Comparison of ENCODE assay signal across 14 cellular contexts in genomic region chr11:17435046-17435445, GRCh38. TPM values are rescaled to one million over a fixed set of nuclear protein-coding genes. Genes with fewer than 3 reads are reported as not detected.
A peak's percentile ranks its signal among the peaks of the same experiment; 100 is the strongest.
DNase-seq lines count a peak whose midpoint lies in the region; TF ChIP-seq lines count a peak whose summit lies in the region.
"Not testable (repeated sequence)": the region's sequence is repeated elsewhere in the genome, so short reads cannot be mapped to it uniquely, and the experiment has no call there.
"Had no signal": no experiment of that assay in that cellular context is flagged by ENCODE, and none has a peak within 500 bp of the region (broad histone marks: within the 10 kb centered on the region; RNA-seq: fewer than 3 reads in every experiment).

No MANE protein-coding gene starts in this region.

- not testable (repeated sequence) for H4K20me1 ChIP-seq in smooth muscle cell (ENCODE audit: low read depth)

- H3K27me3 ChIP-seq in dorsolateral prefrontal cortex = not testable (repeated sequence)
- H3K27me3 ChIP-seq in smooth muscle cell (ENCODE audit: low read depth) = peaks cover 55% of the 10 kb centered on the region

- DNase-seq in ELF-1 (ENCODE audit: low read depth, low spot score) (peak; percentile 46), NCI-H146 (lab: John Stamatoyannopoulos, UW) (peak; percentile 41), NCI-H82 (lab: John Stamatoyannopoulos, UW) (peak; percentile 83), SW480 (ENCODE audit: low spot score) (peak; percentile 67)
- not testable (repeated sequence) for DNase-seq in dorsolateral prefrontal cortex; smooth muscle cell (lab: John Stamatoyannopoulos, UW; ENCODE audit: unreplicated experiment)

- not testable (repeated sequence) for H3K4me3 Mint-ChIP-seq in nephron

- peak overlapping the region in 40 of 59 donors; percentile 13 to 91 (median 64) for H3K27ac ChIP-seq in dorsolateral prefrontal cortex
- not testable (repeated sequence) for H3K27ac ChIP-seq in smooth muscle cell (ENCODE audit: low read depth)

- H3K4me3 ChIP-seq in dorsolateral prefrontal cortex, smooth muscle cell: not testable (repeated sequence)

- H3K9me3 Mint-ChIP-seq in nephron = not testable (repeated sequence)

- peaks cover 33% of the 10 kb centered on the region for H3K27me3 Mint-ChIP-seq in nephron (ENCODE audit: low read depth)

- not testable (repeated sequence) for H3K9ac ChIP-seq in smooth muscle cell (ENCODE audit: low read depth)

- 21% methylated on average over 2 of the region's 2 CpGs for WGBS in smooth muscle cell (ENCODE audit: low lambda C conversion rate)

- not testable (repeated sequence) for H3K9me3 ChIP-seq in smooth muscle cell (replicated peaks; ENCODE audit: low read depth)

- H3K4me1 ChIP-seq in smooth muscle cell (ENCODE audit: low read depth) = not testable (repeated sequence)

- intact Hi-C loops in dorsolateral prefrontal cortex (cut with DNase I) = not testable (repeated sequence)

- not testable (repeated sequence) for H3K79me2 ChIP-seq in smooth muscle cell (ENCODE audit: low read depth)

- not testable (repeated sequence) for TF ChIP-seq CTCF in dorsolateral prefrontal cortex (IDR thresholded peaks at IDR 0.05 in 54 of 56, conservative IDR thresholded peaks at IDR 0.05 in 2 of 56; ENCODE audit: low read depth in 1 of 56, partially characterized antibody in 56 of 56); nephron (IDR thresholded peaks at IDR 0.05; ENCODE audit: unreplicated experiment in 3 of 3); smooth muscle cell (IDR thresholded peaks at IDR 0.05; ENCODE audit: borderline replicate concordance, insufficient read depth, poor library complexity, severe bottlenecking)

- H3K4me2 ChIP-seq in smooth muscle cell = peak overlapping the region; percentile 17

- not testable (repeated sequence) for H3K36me3 Mint-ChIP-seq in nephron (ENCODE audit: low read depth)

- H3K4me1 Mint-ChIP-seq in nephron = peaks cover 42% of the 10 kb centered on the region

- H3F3A ChIP-seq in smooth muscle cell (ENCODE audit: low read depth) = not testable (repeated sequence)

- H2AFZ ChIP-seq in smooth muscle cell (ENCODE audit: low read depth) = not testable (repeated sequence)

- not testable (repeated sequence) for H3K36me3 ChIP-seq in smooth muscle cell (ENCODE audit: low read depth)

- H3K27ac Mint-ChIP-seq in nephron = peak overlapping the region in 2 of 3 experiments; percentile 43 to 46

RNA-seq across cellular contexts. Expression of gene ABCC8, which starts 41.6 kb away (rescaled TPM):
- total RNA-seq in dorsolateral prefrontal cortex = 100 to 1,000 TPM in 16 of 120 experiments, 10 to 100 TPM in 104; 30.1 to 140 (median 76.8) TPM
- not detected in 2 replicates for total RNA-seq in smooth muscle cell
- not detected in 2 replicates for polyA plus RNA-seq in smooth muscle cell
- total RNA-seq: A673; CD8-positive, alpha-beta memory T cell; H4; PC-3; SJSA1 had no signal
- polyA plus RNA-seq: CD14-positive monocyte; CD8-positive, alpha-beta memory T cell; IgD-negative memory B cell had no signal

RNA-seq across cellular contexts. Expression of gene KCNJ11, which starts 46.6 kb away (rescaled TPM):
- total RNA-seq in dorsolateral prefrontal cortex = 10 to 100 TPM in 119 of 120 experiments, 1 to 10 TPM in 1; 6.2 to 31.2 (median 19.8) TPM
- 0.22 TPM in 1 of 2 replicates, not detected in the other for total RNA-seq in smooth muscle cell
- not detected in 2 replicates for polyA plus RNA-seq in smooth muscle cell
- total RNA-seq: SJSA1 had no signal
- polyA plus RNA-seq: CD14-positive monocyte had no signal

Comparison
In these comparisons a context has a peak if more than half of its experiments do, and no peak if none do; other contexts are left out.
1. RNA of gene ABCC8, which starts 41.6 kb away (total RNA-seq): 30.1 to 140 TPM in dorsolateral prefrontal cortex; not detected in smooth muscle cell; every median in the first group is over 10 times any median in the second.